ENCODE assay signal across 15 cellular contexts in genomic region chr7:30169585-30169978, GRCh38. TPM values are rescaled to one million over a fixed set of nuclear protein-coding genes. Genes with fewer than 3 reads are reported as not detected.
DNase-seq lines count a peak whose midpoint lies in the region; TF ChIP-seq lines count a peak whose summit lies in the region.
"Had no signal": no experiment of that assay in that cellular context is flagged by ENCODE, and none has a peak within 500 bp of the region (broad histone marks: within the 10 kb centered on the region; RNA-seq: fewer than 3 reads in every experiment).

No MANE protein-coding gene starts in this region.

- H2BK12ac ChIP-seq in mesenchymal stem cell (ENCODE audit: low read length in 2 of 2): no peak overlapping the region

- H3K9me3 ChIP-seq in ascending aorta (no peaks in the 10 kb centered on the region), mesenchymal stem cell (ENCODE audit: control insufficient read depth, low read length) (no peaks in the 10 kb centered on the region), right atrium auricular region (no peaks in the 10 kb centered on the region), Caco-2 (no peaks in the 10 kb centered on the region)

- H2AK5ac ChIP-seq in mesenchymal stem cell (ENCODE audit: low read length, severe bottlenecking): no peak overlapping the region

- CTCF ChIA-PET in activated CD4-positive, alpha-beta memory T cell treated with anti-CD3 and anti-CD28 coated beads, Interleukin-2, amount 10 ng/mL, durations not matched to agents 7 days and 5 days (lab: Charles Lee): no interaction called here
- CTCF ChIA-PET in Caco-2 (lab: Charles Lee): no interaction called here

- DNase-seq in A172 (ENCODE audit: low spot score): peak; percentile 84
- DNase-seq in HS-5 (ENCODE audit: low read depth): peak; percentile 32
- no peak for DNase-seq in ascending aorta (ENCODE audit: low spot score in 2 of 2)
- no peak for DNase-seq in mesenchymal stem cell
- DNase-seq in retina: no peak
- no peak for DNase-seq in activated CD4-positive, alpha-beta memory T cell treated with anti-CD3 and anti-CD28 coated beads, Interleukin-2, amount 10 ng/mL, durations not matched to agents 7 days and 5 days
- DNase-seq in right atrium auricular region (ENCODE audit: low spot score): no peak
- no peak for DNase-seq in Caco-2
- DNase-seq: activated CD8-positive, alpha-beta memory T cell treated with anti-CD3 and anti-CD28 coated beads for 24 hours; activated naive CD4-positive, alpha-beta T cell treated with Interleukin-2 at 50 U/mL for 16 hours; endodermal cell; left ventricle myocardium superior; NCI-H187 treated with DMSO at 0.1 percent for 48 hours; SHP77 had no signal

- no peak for TF ChIP-seq CTCF in ascending aorta (IDR thresholded peaks at IDR 0.05)
- no peak for TF ChIP-seq CTCF in right atrium auricular region (IDR thresholded peaks at IDR 0.05)
- no peak for TF ChIP-seq CTCF in Caco-2 (IDR thresholded peaks at IDR 0.05; ENCODE audit: insufficient read depth in 1 of 2, low read depth in 1 of 2, low read length in 1 of 2, severe bottlenecking in 1 of 2, unreplicated experiment in 1 of 2)

- H4K8ac ChIP-seq in mesenchymal stem cell (ENCODE audit: low read length): no peak overlapping the region

- no peaks in the 10 kb centered on the region for H3K79me1 ChIP-seq in mesenchymal stem cell (replicated peaks; ENCODE audit: low read length, poor library complexity, severe bottlenecking)

- H4K91ac ChIP-seq in mesenchymal stem cell (ENCODE audit: low read length): no peak overlapping the region

- H3K36me3 ChIP-seq in ascending aorta (peaks cover 0 to 6% of the 10 kb centered on the region in 2 donors), mesenchymal stem cell (ENCODE audit: control insufficient read depth in 1 of 2, insufficient read depth in 2 of 2, low read depth in 1 of 2, low read length in 2 of 2) (peaks cover 0 to 5% of the 10 kb centered on the region in 2 experiments), right atrium auricular region (no peaks in the 10 kb centered on the region), Caco-2 (ENCODE audit: control insufficient read depth, insufficient read depth, low read length) (no peaks in the 10 kb centered on the region)

- intact Hi-C loops in ascending aorta (cut with DNase I): loop anchor here (10.0 kb wide), 1 partner anchor 395 kb away; no protein-coding TSS in a partner anchor
- intact Hi-C loops in Caco-2 (cut with micrococcal nuclease; ENCODE audit: unreplicated experiment): no loop called here

- no peaks in the 10 kb centered on the region for H3K4me1 Mint-ChIP-seq in activated CD4-positive, alpha-beta memory T cell treated with anti-CD3 and anti-CD28 coated beads, Interleukin-2, amount 10 ng/mL, durations not matched to agents 7 days and 5 days
- peaks cover 6% of the 10 kb centered on the region for H3K4me1 Mint-ChIP-seq in Caco-2 (ENCODE audit: low read depth, unreplicated experiment)

- no peak overlapping the region for H2BK15ac ChIP-seq in mesenchymal stem cell (ENCODE audit: low read depth, poor library complexity, severe bottlenecking)

- peak overlapping the region; percentile 22 to 86 for H3K27ac ChIP-seq in ascending aorta
- H3K27ac ChIP-seq in mesenchymal stem cell (ENCODE audit: low read length, poor library complexity, severe bottlenecking): no peak overlapping the region
- H3K27ac ChIP-seq in right atrium auricular region: no peak overlapping the region

- H3K27ac Mint-ChIP-seq in activated CD4-positive, alpha-beta memory T cell treated with anti-CD3 and anti-CD28 coated beads, Interleukin-2, amount 10 ng/mL, durations not matched to agents 7 days and 5 days: no peak overlapping the region
- no peak overlapping the region for H3K27ac Mint-ChIP-seq in Caco-2 (ENCODE audit: unreplicated experiment)
- H3K27ac Mint-ChIP-seq: endodermal cell, nephron had no signal

- no peak overlapping the region for H3K4ac ChIP-seq in mesenchymal stem cell (ENCODE audit: low read depth in 1 of 2, low read length in 2 of 2)

- peak overlapping the region; percentile 68 for H3K9ac ChIP-seq in mesenchymal stem cell (ENCODE audit: low read length)

- H3K36me3 Mint-ChIP-seq in activated CD4-positive, alpha-beta memory T cell treated with anti-CD3 and anti-CD28 coated beads, Interleukin-2, amount 10 ng/mL, durations not matched to agents 7 days and 5 days (ENCODE audit: low read depth): no peaks in the 10 kb centered on the region
- H3K36me3 Mint-ChIP-seq in Caco-2 (ENCODE audit: insufficient read depth, unreplicated experiment): no peaks in the 10 kb centered on the region

- H3K18ac ChIP-seq in mesenchymal stem cell (ENCODE audit: low read depth in 1 of 2, low read length in 2 of 2): no peak overlapping the region

- WGBS in mesenchymal stem cell: 88% methylated on average over 2 of the region's 2 CpGs

- H2BK120ac ChIP-seq in mesenchymal stem cell (ENCODE audit: low read depth, low read length): no peak overlapping the region

- no peaks in the 10 kb centered on the region for H3K27me3 Mint-ChIP-seq in activated CD4-positive, alpha-beta memory T cell treated with anti-CD3 and anti-CD28 coated beads, Interleukin-2, amount 10 ng/mL, durations not matched to agents 7 days and 5 days
- peaks cover 10% of the 10 kb centered on the region for H3K27me3 Mint-ChIP-seq in Caco-2 (ENCODE audit: insufficient read depth, unreplicated experiment)

- H3K4me3 Mint-ChIP-seq in activated CD4-positive, alpha-beta memory T cell treated with anti-CD3 and anti-CD28 coated beads, Interleukin-2, amount 10 ng/mL, durations not matched to agents 7 days and 5 days: no peak overlapping the region
- no peak overlapping the region for H3K4me3 Mint-ChIP-seq in Caco-2 (ENCODE audit: unreplicated experiment)
- H3K4me3 Mint-ChIP-seq: endodermal cell, nephron had no signal

- BruUV-seq in Caco-2 (replicated peaks; lab: Mats Ljungman, UMichigan): no TSS peak

- H3K4me2 ChIP-seq in mesenchymal stem cell (ENCODE audit: low read length, poor library complexity, severe bottlenecking): no peak overlapping the region

- no peak overlapping the region for H3K23ac ChIP-seq in mesenchymal stem cell (ENCODE audit: low read length in 2 of 2)

- H3K27me3 ChIP-seq in ascending aorta (no peaks in the 10 kb centered on the region), mesenchymal stem cell (ENCODE audit: control insufficient read depth in 1 of 2, insufficient read depth in 1 of 2, low read length in 2 of 2) (peaks cover 0 to 7% of the 10 kb centered on the region in 2 experiments), right atrium auricular region (no peaks in the 10 kb centered on the region), Caco-2 (replicated peaks; ENCODE audit: control insufficient read depth, insufficient read depth, low read length) (no peaks in the 10 kb centered on the region)

- no peaks in the 10 kb centered on the region for H3K9me3 Mint-ChIP-seq in activated CD4-positive, alpha-beta memory T cell treated with anti-CD3 and anti-CD28 coated beads, Interleukin-2, amount 10 ng/mL, durations not matched to agents 7 days and 5 days
- no peaks in the 10 kb centered on the region for H3K9me3 Mint-ChIP-seq in Caco-2 (ENCODE audit: unreplicated experiment)
- H3K9me3 Mint-ChIP-seq: endodermal cell, nephron had no signal

- H3K4me1 ChIP-seq in ascending aorta (peaks cover 19 to 36% of the 10 kb centered on the region in 2 donors), mesenchymal stem cell (ENCODE audit: control insufficient read depth, insufficient read depth, low read depth, low read length) (peaks cover 18% of the 10 kb centered on the region), right atrium auricular region (peaks cover 0 to 23% of the 10 kb centered on the region in 2 donors), Caco-2 (peaks cover 15% of the 10 kb centered on the region; the same call in 1 of the 2 replicates)

- no peak overlapping the region for H2AFZ ChIP-seq in mesenchymal stem cell (ENCODE audit: low read depth, low read length)

- H3K14ac ChIP-seq in mesenchymal stem cell (ENCODE audit: low read length in 2 of 2): no peak overlapping the region

- H3K4me3 ChIP-seq in ascending aorta (no peak overlapping the region), mesenchymal stem cell (ENCODE audit: insufficient read depth in 1 of 2, low read depth in 1 of 2, low read length in 2 of 2) (peak overlapping the region in 1 of 2 experiments; percentile 54), right atrium auricular region (no peak overlapping the region), Caco-2 (ENCODE audit: low read depth, low read length) (no peak overlapping the region)

- no peak overlapping the region for H2BK5ac ChIP-seq in mesenchymal stem cell (ENCODE audit: low read depth, low read length, poor library complexity, severe bottlenecking)

- POLR2A ChIA-PET in activated CD4-positive, alpha-beta memory T cell treated with anti-CD3 and anti-CD28 coated beads, Interleukin-2, amount 10 ng/mL, durations not matched to agents 7 days and 5 days (lab: Charles Lee): no interaction called here
- POLR2A ChIA-PET in Caco-2 (lab: Charles Lee): no interaction called here

RNA-seq across cellular contexts. Expression of gene MTURN, which starts 34.8 kb away (rescaled TPM):
- total RNA-seq in A172 (2014; rRNA removed; shearing (Covaris generic)): 8.6 and 10.9 TPM in 2 replicates
- 40.9 TPM for total RNA-seq in ascending aorta
- polyA plus RNA-seq in mesenchymal stem cell (2013, experiment 1 of 2): 2.0 TPM
- 2.1 TPM for polyA plus RNA-seq in mesenchymal stem cell (2013, experiment 2 of 2)
- total RNA-seq in activated CD4-positive, alpha-beta memory T cell treated with anti-CD3 and anti-CD28 coated beads, Interleukin-2, amount 10 ng/mL, durations not matched to agents 7 days and 5 days: 1 to 10 TPM; 2.3 to 2.7 TPM
- total RNA-seq in right atrium auricular region: 10 to 100 TPM; 17.4 to 65.4 TPM
- 2.2 and 2.3 TPM in 2 replicates for total RNA-seq in Caco-2 (2022)

Comparison
In these comparisons a context has a peak if more than half of its experiments do, and no peak if none do; other contexts are left out.
1. DNase-seq: peak in A172 (single experiment) and HS-5 (single experiment); none in ascending aorta (0 of 2), mesenchymal stem cell (single experiment), retina (single experiment), activated CD4-positive, alpha-beta memory T cell treated with anti-CD3 and anti-CD28 coated beads, Interleukin-2, amount 10 ng/mL, durations not matched to agents 7 days and 5 days (single experiment), right atrium auricular region (single experiment) and Caco-2 (0 of 2).
2. H3K27ac ChIP-seq: peak in ascending aorta (2 of 2); none in mesenchymal stem cell (single experiment) and right atrium auricular region (0 of 2).